In the genomic region with DNA sequence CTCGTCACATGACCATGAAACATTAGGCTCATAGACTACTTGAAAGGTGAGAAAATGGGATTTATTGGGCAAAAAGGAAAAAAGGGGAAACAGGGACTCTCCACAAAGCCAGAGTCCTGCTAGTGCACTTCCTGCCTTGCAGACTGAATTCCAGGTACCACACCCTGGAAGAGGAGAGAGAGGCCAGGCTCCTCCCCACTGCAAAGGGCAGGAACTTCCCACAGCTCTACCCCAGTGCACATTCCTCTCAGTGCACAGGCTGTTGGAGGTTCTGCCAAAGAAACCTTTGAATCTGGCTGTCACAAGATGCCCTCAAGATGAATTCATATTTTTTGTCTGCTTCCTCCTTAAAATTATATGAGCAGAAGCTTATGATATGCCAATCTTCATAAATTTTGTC, we compare ENCODE assay signal across 23 cellular contexts.
DNase-seq lines count a peak whose midpoint lies in the region; ATAC-seq, FAIRE-seq and TF ChIP-seq lines count a peak whose summit lies in the region.
"Had no signal": no experiment of that assay in that cellular context is flagged by ENCODE, and none has a peak within 500 bp of the region (broad histone marks: within the 10 kb centered on the region; RNA-seq: fewer than 3 reads in every experiment).

No MANE protein-coding gene starts in this region.

- no peaks in the 10 kb centered on the region for H3K27me3 ChIP-seq in right cardiac atrium (ENCODE audit: control insufficient read depth, insufficient read depth)
- no peaks in the 10 kb centered on the region for H3K27me3 ChIP-seq in RWPE2 (ENCODE audit: insufficient read depth, poor library complexity, severe bottlenecking)
- no peaks in the 10 kb centered on the region for H3K27me3 ChIP-seq in keratinocyte (ENCODE audit: control insufficient read depth, extremely low read depth, insufficient read depth, low read length)
- no peaks in the 10 kb centered on the region for H3K27me3 ChIP-seq in upper lobe of right lung
- H3K27me3 ChIP-seq: BLaER1, uterus had no signal

- H3K27me3 Mint-ChIP-seq in activated naive CD8-positive, alpha-beta T cell treated with anti-CD3 and anti-CD28 coated beads, Interleukin-2, amount 50 U/mL, for 24 hours: no peaks in the 10 kb centered on the region

- TF ChIP-seq CTCF in RWPE2 (IDR thresholded peaks at IDR 0.05; ENCODE audit: poor library complexity, severe bottlenecking): no peak
- no peak for TF ChIP-seq CTCF in keratinocyte (optimal IDR thresholded peaks at IDR 0.05 in 1 of 3, IDR thresholded peaks at IDR 0.05 in 1 of 3, conservative IDR thresholded peaks at IDR 0.05 in 1 of 3; ENCODE audit: extremely low read depth in 1 of 3, insufficient read depth in 2 of 3, low read length in 3 of 3)
- no peak for TF ChIP-seq CTCF in upper lobe of right lung (IDR thresholded peaks at IDR 0.05)

- no peaks in the 10 kb centered on the region for H3K36me3 ChIP-seq in RWPE2 (ENCODE audit: low read depth)
- H3K36me3 ChIP-seq in keratinocyte (ENCODE audit: control insufficient read depth in 2 of 2, extremely low read depth in 1 of 2, insufficient read depth in 2 of 2, low read length in 2 of 2): no peaks in the 10 kb centered on the region
- H3K36me3 ChIP-seq in upper lobe of right lung: no peaks in the 10 kb centered on the region
- H3K36me3 ChIP-seq: BLaER1, uterus had no signal

- peak; percentile 41 for FAIRE-seq in keratinocyte (lab: Jason Lieb, UNC)
- FAIRE-seq: endometrium, HTR-8/SVneo, TTC549 had no signal

- H3K4me2 ChIP-seq in keratinocyte (ENCODE audit: control insufficient read depth, extremely low read depth, insufficient read depth, low read depth, low read length): no peak overlapping the region
- H3K4me2 ChIP-seq: BLaER1 had no signal

- no peak overlapping the region for H3K4me3 Mint-ChIP-seq in activated naive CD8-positive, alpha-beta T cell treated with anti-CD3 and anti-CD28 coated beads, Interleukin-2, amount 50 U/mL, for 24 hours
- H3K4me3 Mint-ChIP-seq: activated CD4-positive, alpha-beta T cell treated with anti-CD3 and anti-CD28 coated beads for 36 hours; activated T-cell treated with anti-CD3 and anti-CD28 coated beads, Interleukin-2, amount 50 U/mL, for 4 hours; mesothelial cell of epicardium; natural killer cell had no signal

- intact Hi-C loops in right cardiac atrium (cut with DNase I) (no loop called here), cardiac septum (cut with DNase I) (no loop called here), upper lobe of right lung (cut with DNase I) (no loop called here)

- no peaks in the 10 kb centered on the region for H3K4me1 ChIP-seq in right cardiac atrium (ENCODE audit: control insufficient read depth, insufficient read depth, low read length)
- no peaks in the 10 kb centered on the region for H3K4me1 ChIP-seq in RWPE2 (ENCODE audit: insufficient read depth, poor library complexity, severe bottlenecking)
- H3K4me1 ChIP-seq in keratinocyte (ENCODE audit: control insufficient read depth, extremely low read depth, insufficient read depth, low read length): peaks cover 4% of the 10 kb centered on the region
- H3K4me1 ChIP-seq in upper lobe of right lung: no peaks in the 10 kb centered on the region
- H3K4me1 ChIP-seq: BLaER1, parathyroid adenoma, uterus had no signal

- no peak overlapping the region for H3K27ac Mint-ChIP-seq in activated naive CD8-positive, alpha-beta T cell treated with anti-CD3 and anti-CD28 coated beads, Interleukin-2, amount 50 U/mL, for 24 hours
- H3K27ac Mint-ChIP-seq: activated CD4-positive, alpha-beta T cell treated with anti-CD3 and anti-CD28 coated beads for 36 hours; mesothelial cell of epicardium; natural killer cell had no signal

- peak; percentile 33 to 63 for ATAC-seq in right cardiac atrium
- peak; percentile 84; the same call in 2 of the 3 replicates for ATAC-seq in RWPE2 (ENCODE audit: low read depth)
- ATAC-seq in upper lobe of right lung: peak; percentile 82
- no peak for ATAC-seq in HG03457 (IDR thresholded peaks at IDR 0.05; ENCODE audit: unreplicated experiment)
- no peak for ATAC-seq in activated naive CD8-positive, alpha-beta T cell treated with anti-CD3 and anti-CD28 coated beads, Interleukin-2, amount 50 U/mL, for 24 hours
- ATAC-seq: activated CD4-positive, alpha-beta T cell treated with anti-CD3 and anti-CD28 coated beads for 36 hours; activated T-cell treated with anti-CD3 and anti-CD28 coated beads, Interleukin-2, amount 50 U/mL, for 4 hours; natural killer cell had no signal

- H3K9ac ChIP-seq in keratinocyte (ENCODE audit: control insufficient read depth, extremely low read depth, insufficient read depth, low read length): no peak overlapping the region
- H3K9ac ChIP-seq: BLaER1, parathyroid adenoma had no signal

- no peaks in the 10 kb centered on the region for H3K9me1 ChIP-seq in keratinocyte (ENCODE audit: control insufficient read depth, extremely low read depth, insufficient read depth, low read length)

- H3K4me1 Mint-ChIP-seq in activated naive CD8-positive, alpha-beta T cell treated with anti-CD3 and anti-CD28 coated beads, Interleukin-2, amount 50 U/mL, for 24 hours: no peaks in the 10 kb centered on the region
- H3K4me1 Mint-ChIP-seq: activated CD4-positive, alpha-beta T cell treated with anti-CD3 and anti-CD28 coated beads for 36 hours; mesothelial cell of epicardium; natural killer cell had no signal

- DNase-seq in right cardiac atrium (no peak), cardiac septum (ENCODE audit: low spot score) (no peak), RWPE2 (ENCODE audit: low spot score) (no peak), keratinocyte (ENCODE audit: low read depth, low spot score) (no peak), upper lobe of right lung (no peak), pons (ENCODE audit: low spot score) (no peak)
- DNase-seq in activated naive CD8-positive, alpha-beta T cell treated with anti-CD3 and anti-CD28 coated beads, Interleukin-2, amount 50 U/mL, for 24 hours: no peak
- DNase-seq: activated CD4-positive, alpha-beta T cell treated with anti-CD3 and anti-CD28 coated beads for 36 hours; activated naive CD4-positive, alpha-beta T cell treated with Interleukin-2 at 50 U/mL for 16 hours; activated T-cell treated with anti-CD3 and anti-CD28 coated beads, Interleukin-2, amount 50 U/mL, for 4 hours; amniotic stem cell; HCEC 1CT; natural killer cell; NCI-H1105 treated with DMSO at 0.1 percent for 48 hours; NCI-H526 treated with DMSO at 0.1 percent for 48 hours; uterus had no signal

- H3K27ac ChIP-seq in right cardiac atrium (ENCODE audit: low read length): no peak overlapping the region
- H3K27ac ChIP-seq in RWPE2 (ENCODE audit: poor library complexity, severe bottlenecking): no peak overlapping the region
- no peak overlapping the region for H3K27ac ChIP-seq in keratinocyte (ENCODE audit: control insufficient read depth, insufficient read depth, low read length)
- H3K27ac ChIP-seq in upper lobe of right lung: no peak overlapping the region
- H3K27ac ChIP-seq: BLaER1, parathyroid adenoma, uterus had no signal

- dilution Hi-C loops in keratinocyte (cut with MboI; ENCODE audit: extremely low pct_ligation_motif_present, low sequenced_read_pairs): no loop called here

- no peaks in the 10 kb centered on the region for H3K9me3 Mint-ChIP-seq in activated naive CD8-positive, alpha-beta T cell treated with anti-CD3 and anti-CD28 coated beads, Interleukin-2, amount 50 U/mL, for 24 hours
- H3K9me3 Mint-ChIP-seq: activated T-cell treated with anti-CD3 and anti-CD28 coated beads, Interleukin-2, amount 50 U/mL, for 4 hours had no signal

- 40% methylated on average over 1 of the region's 1 CpG for WGBS in right cardiac atrium

- no peaks in the 10 kb centered on the region for H3K36me3 Mint-ChIP-seq in activated naive CD8-positive, alpha-beta T cell treated with anti-CD3 and anti-CD28 coated beads, Interleukin-2, amount 50 U/mL, for 24 hours (ENCODE audit: low read depth)
- H3K36me3 Mint-ChIP-seq: natural killer cell had no signal

- H4K20me1 ChIP-seq in keratinocyte (ENCODE audit: control insufficient read depth, extremely low read depth, insufficient read depth, low read length): no peaks in the 10 kb centered on the region
- H4K20me1 ChIP-seq: BLaER1 had no signal

- H2AFZ ChIP-seq in keratinocyte (ENCODE audit: control insufficient read depth, low read length): peak overlapping the region; percentile 68
- H2AFZ ChIP-seq: parathyroid adenoma had no signal

- no peaks in the 10 kb centered on the region for H3K79me2 ChIP-seq in keratinocyte (ENCODE audit: control insufficient read depth, insufficient read depth, low read length)
- H3K79me2 ChIP-seq: parathyroid adenoma had no signal

- H3K4me3 ChIP-seq in right cardiac atrium (ENCODE audit: low read length) (no peak overlapping the region), RWPE2 (ENCODE audit: severe bottlenecking) (no peak overlapping the region), keratinocyte (ENCODE audit: control insufficient read depth in 2 of 3, extremely low read depth in 1 of 3, insufficient read depth in 2 of 3, low read depth in 1 of 3, low read length in 3 of 3) (no peak overlapping the region), upper lobe of right lung (no peak overlapping the region)
- H3K4me3 ChIP-seq: BLaER1, uterus had no signal

- H3K9me3 ChIP-seq in right cardiac atrium (ENCODE audit: control insufficient read depth, low read length): no peaks in the 10 kb centered on the region
- H3K9me3 ChIP-seq in RWPE2 (ENCODE audit: severe bottlenecking): no peaks in the 10 kb centered on the region
- H3K9me3 ChIP-seq in keratinocyte (ENCODE audit: control insufficient read depth, low read depth, low read length): no peaks in the 10 kb centered on the region
- H3K9me3 ChIP-seq in upper lobe of right lung: no peaks in the 10 kb centered on the region
- H3K9me3 ChIP-seq: BLaER1, uterus had no signal

Comparison
In these comparisons a context has a peak if more than half of its experiments do, and no peak if none do; other contexts are left out.
1. ATAC-seq: peak in right cardiac atrium (2 of 2), RWPE2 (single experiment) and upper lobe of right lung (single experiment); none in HG03457 (single experiment) and activated naive CD8-positive, alpha-beta T cell treated with anti-CD3 and anti-CD28 coated beads, Interleukin-2, amount 50 U/mL, for 24 hours (single experiment).